ENCODE assay signal across 1 cellular context in genomic region chr12:102990419-102990818, GRCh38.
TF ChIP-seq lines count a peak whose summit lies in the region.

No MANE protein-coding gene starts in this region.

TF ChIP-seq in HepG2, 621 proteins besides CTCF, POLR2A, EP300 and RAD21 (continued from another document):
- TF ChIP-seq THAP8 (CRISPR knock-in tag; IDR thresholded peaks at IDR 0.05; ENCODE audit: borderline replicate concordance) (no peak), CERS6 (CRISPR knock-in tag; IDR thresholded peaks at IDR 0.05) (no peak), NR2C2 (CRISPR knock-in tag; IDR thresholded peaks at IDR 0.05; ENCODE audit: borderline replicate concordance) (no peak), MTA3 (CRISPR knock-in tag; IDR thresholded peaks at IDR 0.05) (no peak), ZMAT3 (CRISPR knock-in tag; conservative IDR thresholded peaks at IDR 0.05) (no peak), MAFK (conservative IDR thresholded peaks at IDR 0.05 in 1 of 2, IDR thresholded peaks at IDR 0.05 in 1 of 2; ENCODE audit: low read length in 2 of 2) (peak in 1 of 2 experiments; percentile 44; a peak in 3 of 4 replicates), BATF2 (CRISPR knock-in tag; IDR thresholded peaks at IDR 0.05) (no peak)
